Comparison of ENCODE assay signal across 8 cellular contexts in the genomic region with DNA sequence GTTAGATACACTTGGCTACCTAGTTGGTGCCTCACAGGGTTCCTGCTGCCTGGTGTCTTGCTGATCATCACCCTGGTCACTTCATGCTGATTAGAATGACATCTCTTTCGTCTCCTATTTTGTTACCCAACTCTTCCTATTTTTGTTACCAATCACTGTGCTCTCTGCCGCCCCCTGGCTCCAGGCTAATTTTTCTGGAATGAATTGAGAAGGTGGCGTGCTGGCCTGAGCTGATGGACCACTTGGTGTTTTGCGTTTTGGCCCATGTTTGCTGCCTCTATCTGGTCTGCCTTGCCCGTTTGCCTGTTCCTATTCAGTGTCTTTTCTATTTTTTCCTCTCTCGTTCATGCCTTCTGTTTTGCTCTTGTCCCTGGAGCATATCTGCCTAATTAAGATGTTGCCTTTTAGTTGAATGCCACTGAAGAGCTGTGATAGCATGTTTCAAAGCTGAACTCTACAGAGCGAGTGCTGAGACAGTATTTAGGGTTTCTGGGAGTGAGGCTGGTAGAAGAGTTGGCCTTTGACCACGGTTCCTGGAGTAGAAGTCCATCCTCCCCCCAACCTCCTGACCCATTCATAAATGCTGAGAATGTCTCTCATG. TPM values are rescaled to one million over a fixed set of nuclear protein-coding genes. Genes with fewer than 3 reads are reported as not detected.
DNase-seq lines count a peak whose midpoint lies in the region; ATAC-seq, FAIRE-seq and TF ChIP-seq lines count a peak whose summit lies in the region.

No MANE protein-coding gene starts in this region.

- peak; percentile 27 for DNase-seq in NCI-H2196 (lab: John Stamatoyannopoulos, UW; ENCODE audit: unreplicated experiment)
- no peak for DNase-seq in NCI-H2196 treated with DMSO at 0.1 percent for 48 hours (lab: John Stamatoyannopoulos, UW; ENCODE audit: unreplicated experiment)
- DNase-seq in PC-3: peak; percentile 50
- no peak for DNase-seq in ascending aorta (ENCODE audit: low spot score in 2 of 2)
- peak; percentile 66 for DNase-seq in kidney
- peak; percentile 84 for DNase-seq in superior temporal gyrus (ENCODE audit: extremely low spot score)
- no peak for DNase-seq in NCI-H1105 (lab: John Stamatoyannopoulos, UW)

- H3K9me3 ChIP-seq in PC-3 (ENCODE audit: low read length): no peaks in the 10 kb centered on the region
- H3K9me3 ChIP-seq in ascending aorta: no peaks in the 10 kb centered on the region
- no peaks in the 10 kb centered on the region for H3K9me3 ChIP-seq in kidney (ENCODE audit: control insufficient read depth in 1 of 2, low read length in 2 of 2)

- H3K36me3 ChIP-seq in PC-3 (ENCODE audit: low read depth, low read length): peaks cover 33% of the 10 kb centered on the region
- peaks cover 50 to 74% of the 10 kb centered on the region in 2 donors for H3K36me3 ChIP-seq in ascending aorta
- H3K36me3 ChIP-seq in kidney (ENCODE audit: control insufficient read depth in 1 of 2, insufficient read depth in 2 of 2, low read length in 2 of 2): peaks cover 41 to 46% of the 10 kb centered on the region in 2 donors

- no peaks in the 10 kb centered on the region for H3F3A ChIP-seq in PC-3 (ENCODE audit: low read length, unreplicated experiment)

- intact Hi-C loops in PC-3 (cut with micrococcal nuclease) (no loop called here), ascending aorta (cut with DNase I) (no loop called here), kidney (cut with DNase I) (loop anchor here (10.0 kb wide), 1 partner anchor 110 kb away; no protein-coding TSS in a partner anchor)

- FAIRE-seq in kidney (lab: Jason Lieb, UNC): no peak

- H3K9ac ChIP-seq in PC-3 (ENCODE audit: low read length) (no peak overlapping the region), kidney (ENCODE audit: low read length in 2 of 2) (no peak overlapping the region)

- H3K4me3 ChIP-seq in PC-3 (ENCODE audit: low read length) (no peak overlapping the region), ascending aorta (no peak overlapping the region), kidney (ENCODE audit: low read length in 2 of 2) (no peak overlapping the region)

- BruUV-seq in PC-3 (replicated peaks; lab: Mats Ljungman, UMichigan): no TSS peak

- ATAC-seq in PC-3 (no peak), GM18498 (IDR thresholded peaks at IDR 0.05; ENCODE audit: unreplicated experiment) (no peak)

- H3K9me2 ChIP-seq in PC-3 (replicated peaks; ENCODE audit: low read length): no peaks in the 10 kb centered on the region

- peaks cover 42% of the 10 kb centered on the region for H3K79me2 ChIP-seq in PC-3 (ENCODE audit: low read length)

- POLR2A ChIA-PET in PC-3 (lab: Charles Lee; ENCODE audit: unreplicated experiment): no interaction called here

- CTCF ChIA-PET in PC-3 (lab: Charles Lee): interaction anchor here (0.9 kb wide), 1 partner anchor 12 kb away, joined by 10 read pairs; no protein-coding TSS in a partner anchor

- H3K4me2 ChIP-seq in PC-3 (ENCODE audit: low read length): no peak overlapping the region

- H4K20me1 ChIP-seq in PC-3 (ENCODE audit: low read length): peaks cover 6% of the 10 kb centered on the region; the same call in 1 of the 2 replicates

- TF ChIP-seq CTCF in PC-3 (conservative IDR thresholded peaks at IDR 0.05; ENCODE audit: low read depth, low read length) (peak; percentile 74), ascending aorta (IDR thresholded peaks at IDR 0.05) (peak; percentile 53 to 65 (median 57)), kidney (IDR thresholded peaks at IDR 0.05; ENCODE audit: borderline replicate concordance, extremely low read depth, insufficient read depth) (peak; percentile 54)

- no peak overlapping the region for H2AFZ ChIP-seq in PC-3 (ENCODE audit: low read length)

- H3K4me1 ChIP-seq in PC-3 (ENCODE audit: insufficient read depth, low read length) (peaks cover 8% of the 10 kb centered on the region; the same call in 1 of the 2 replicates), ascending aorta (peaks cover 5 to 12% of the 10 kb centered on the region in 2 donors), kidney (ENCODE audit: control insufficient read depth in 1 of 2, insufficient read depth in 1 of 2, low read depth in 1 of 2, low read length in 2 of 2) (peaks cover 5 to 17% of the 10 kb centered on the region in 2 donors)

- no peak overlapping the region for H3K27ac ChIP-seq in PC-3 (ENCODE audit: low read length)
- no peak overlapping the region for H3K27ac ChIP-seq in ascending aorta
- no peak overlapping the region for H3K27ac ChIP-seq in kidney (ENCODE audit: low read depth in 2 of 2, low read length in 2 of 2)

- H3K27me3 ChIP-seq in PC-3 (ENCODE audit: low read length): no peaks in the 10 kb centered on the region
- no peaks in the 10 kb centered on the region for H3K27me3 ChIP-seq in ascending aorta

RNA-seq across cellular contexts. Expression of a gene that starts 5.9 kb away (rescaled TPM):
- total RNA-seq in PC-3 (2014; rRNA removed) (230 and 240 TPM in 2 replicates), ascending aorta (173 TPM), kidney (261 TPM)
- polyA plus RNA-seq in kidney (ENCODE audit: insufficient read depth, low read depth, low replicate concordance): 293 TPM

RNA-seq across cellular contexts. Expression of a gene that starts 12.4 kb away (rescaled TPM):
- 22.1 and 23.2 TPM in 2 replicates for total RNA-seq in PC-3 (2014; rRNA removed)
- total RNA-seq in ascending aorta: 22.5 TPM
- 27.9 TPM for total RNA-seq in kidney
- 13.0 TPM for polyA plus RNA-seq in kidney (ENCODE audit: insufficient read depth, low read depth, low replicate concordance)

RNA-seq across cellular contexts. Expression of a gene that starts 18.1 kb away (rescaled TPM):
- total RNA-seq in PC-3 (2014; rRNA removed) (253 and 320 TPM in 2 replicates), ascending aorta (218 TPM), kidney (51.8 TPM)
- polyA plus RNA-seq in kidney (ENCODE audit: insufficient read depth, low read depth, low replicate concordance): 180 TPM

RNA-seq across cellular contexts. Expression of a gene that starts 56.1 kb away (rescaled TPM):
- total RNA-seq in PC-3 (2014; rRNA removed) (0.06 TPM in 1 of 2 replicates, not detected in the other), ascending aorta (not detected), kidney (0.63 TPM)
- polyA plus RNA-seq in kidney (ENCODE audit: insufficient read depth, low read depth, low replicate concordance): not detected

RNA-seq across cellular contexts. Expression of a gene that starts 57.7 kb away (rescaled TPM):
- total RNA-seq in PC-3 (2014; rRNA removed) (0.06 TPM in 1 of 2 replicates, not detected in the other), ascending aorta (9.8 TPM), kidney (5.4 TPM)
- 2.7 TPM for polyA plus RNA-seq in kidney (ENCODE audit: insufficient read depth, low read depth, low replicate concordance)

Comparison
In these comparisons a context has a peak if more than half of its experiments do, and no peak if none do; other contexts are left out.
1. DNase-seq: peak in NCI-H2196 (single experiment), PC-3 (single experiment), kidney (single experiment) and superior temporal gyrus (single experiment); none in NCI-H2196 treated with DMSO at 0.1 percent for 48 hours (single experiment), ascending aorta (0 of 2) and NCI-H1105 (single experiment).
2. Peak in every context shown above with its lines, with median percentiles within 50 percentile points of each other: CTCF ChIP-seq.